ENCODE assay signal across 1 cellular context in the genomic region with DNA sequence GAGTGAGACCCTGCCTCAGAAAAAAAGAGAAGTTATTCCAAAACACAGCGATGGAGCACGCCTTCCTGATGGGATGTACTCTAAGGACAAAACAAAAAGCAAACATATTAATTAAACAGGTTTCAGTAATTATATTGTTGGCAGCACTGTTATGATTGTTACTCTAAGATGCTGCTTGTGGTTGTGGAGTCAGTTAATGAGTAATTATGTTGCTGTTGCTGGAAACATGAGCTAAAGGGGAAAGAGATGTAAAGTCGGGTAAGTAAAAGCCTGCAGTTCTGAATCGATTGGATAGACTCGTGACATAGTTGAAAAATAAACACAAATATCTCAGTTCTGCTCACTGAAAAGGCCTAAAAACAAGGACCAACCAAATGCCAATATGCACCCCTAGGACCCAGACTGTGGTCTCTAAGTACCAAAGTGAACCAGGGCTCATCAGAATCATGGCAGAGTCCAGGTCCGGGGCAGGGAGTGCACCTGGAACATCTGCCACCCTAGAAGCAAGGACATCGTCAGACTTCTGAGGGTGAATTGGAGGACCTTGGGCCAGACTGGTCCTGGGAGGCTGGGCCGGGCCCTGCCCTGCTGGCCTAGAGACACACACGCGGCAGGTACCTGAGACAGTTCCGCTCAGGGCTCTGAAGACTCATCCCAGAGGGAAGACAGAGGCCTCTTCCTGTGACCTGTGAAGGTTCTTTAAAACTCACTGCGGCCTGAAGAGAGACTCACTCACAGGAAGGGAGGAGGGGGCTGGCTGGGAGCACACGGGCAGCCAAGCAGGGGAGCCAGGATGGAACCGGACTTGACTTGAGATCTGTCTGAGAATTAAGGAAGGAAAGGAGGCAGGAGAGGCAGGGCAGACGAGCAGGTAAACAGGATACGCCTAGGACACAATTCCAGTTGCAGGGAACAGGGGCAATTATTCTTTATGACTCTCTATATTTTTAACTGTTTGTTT.
TF ChIP-seq lines count a peak whose summit lies in the region.

No MANE protein-coding gene starts in this region.

TF ChIP-seq in GM23338, 12 proteins besides CTCF, POLR2A, EP300 and RAD21 (continued from another document):
- TF ChIP-seq, protein P1, sequence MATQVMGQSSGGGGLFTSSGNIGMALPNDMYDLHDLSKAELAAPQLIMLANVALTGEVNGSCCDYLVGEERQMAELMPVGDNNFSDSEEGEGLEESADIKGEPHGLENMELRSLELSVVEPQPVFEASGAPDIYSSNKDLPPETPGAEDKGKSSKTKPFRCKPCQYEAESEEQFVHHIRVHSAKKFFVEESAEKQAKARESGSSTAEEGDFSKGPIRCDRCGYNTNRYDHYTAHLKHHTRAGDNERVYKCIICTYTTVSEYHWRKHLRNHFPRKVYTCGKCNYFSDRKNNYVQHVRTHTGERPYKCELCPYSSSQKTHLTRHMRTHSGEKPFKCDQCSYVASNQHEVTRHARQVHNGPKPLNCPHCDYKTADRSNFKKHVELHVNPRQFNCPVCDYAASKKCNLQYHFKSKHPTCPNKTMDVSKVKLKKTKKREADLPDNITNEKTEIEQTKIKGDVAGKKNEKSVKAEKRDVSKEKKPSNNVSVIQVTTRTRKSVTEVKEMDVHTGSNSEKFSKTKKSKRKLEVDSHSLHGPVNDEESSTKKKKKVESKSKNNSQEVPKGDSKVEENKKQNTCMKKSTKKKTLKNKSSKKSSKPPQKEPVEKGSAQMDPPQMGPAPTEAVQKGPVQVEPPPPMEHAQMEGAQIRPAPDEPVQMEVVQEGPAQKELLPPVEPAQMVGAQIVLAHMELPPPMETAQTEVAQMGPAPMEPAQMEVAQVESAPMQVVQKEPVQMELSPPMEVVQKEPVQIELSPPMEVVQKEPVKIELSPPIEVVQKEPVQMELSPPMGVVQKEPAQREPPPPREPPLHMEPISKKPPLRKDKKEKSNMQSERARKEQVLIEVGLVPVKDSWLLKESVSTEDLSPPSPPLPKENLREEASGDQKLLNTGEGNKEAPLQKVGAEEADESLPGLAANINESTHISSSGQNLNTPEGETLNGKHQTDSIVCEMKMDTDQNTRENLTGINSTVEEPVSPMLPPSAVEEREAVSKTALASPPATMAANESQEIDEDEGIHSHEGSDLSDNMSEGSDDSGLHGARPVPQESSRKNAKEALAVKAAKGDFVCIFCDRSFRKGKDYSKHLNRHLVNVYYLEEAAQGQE (IDR thresholded peaks at IDR 0.05; ENCODE audit: unreplicated experiment) = no peak
- TF ChIP-seq NANOG (IDR thresholded peaks at IDR 0.05; ENCODE audit: borderline replicate concordance) = no peak
- TF ChIP-seq EZH2 (IDR thresholded peaks at IDR 0.05; ENCODE audit: low read depth, unreplicated experiment) = no peak
- TF ChIP-seq ZNF331 (CRISPR knock-in tag; IDR thresholded peaks at IDR 0.05; ENCODE audit: low read depth) = no peak
- no peak for TF ChIP-seq CREB1 (CRISPR knock-in tag; IDR thresholded peaks at IDR 0.05; ENCODE audit: low read depth)
- no peak for TF ChIP-seq EZH2phosphoT487 (IDR thresholded peaks at IDR 0.05; ENCODE audit: unreplicated experiment)
- no peak for TF ChIP-seq POLR2AphosphoS5 (IDR thresholded peaks at IDR 0.05; ENCODE audit: low read depth)
- TF ChIP-seq, protein P2, sequence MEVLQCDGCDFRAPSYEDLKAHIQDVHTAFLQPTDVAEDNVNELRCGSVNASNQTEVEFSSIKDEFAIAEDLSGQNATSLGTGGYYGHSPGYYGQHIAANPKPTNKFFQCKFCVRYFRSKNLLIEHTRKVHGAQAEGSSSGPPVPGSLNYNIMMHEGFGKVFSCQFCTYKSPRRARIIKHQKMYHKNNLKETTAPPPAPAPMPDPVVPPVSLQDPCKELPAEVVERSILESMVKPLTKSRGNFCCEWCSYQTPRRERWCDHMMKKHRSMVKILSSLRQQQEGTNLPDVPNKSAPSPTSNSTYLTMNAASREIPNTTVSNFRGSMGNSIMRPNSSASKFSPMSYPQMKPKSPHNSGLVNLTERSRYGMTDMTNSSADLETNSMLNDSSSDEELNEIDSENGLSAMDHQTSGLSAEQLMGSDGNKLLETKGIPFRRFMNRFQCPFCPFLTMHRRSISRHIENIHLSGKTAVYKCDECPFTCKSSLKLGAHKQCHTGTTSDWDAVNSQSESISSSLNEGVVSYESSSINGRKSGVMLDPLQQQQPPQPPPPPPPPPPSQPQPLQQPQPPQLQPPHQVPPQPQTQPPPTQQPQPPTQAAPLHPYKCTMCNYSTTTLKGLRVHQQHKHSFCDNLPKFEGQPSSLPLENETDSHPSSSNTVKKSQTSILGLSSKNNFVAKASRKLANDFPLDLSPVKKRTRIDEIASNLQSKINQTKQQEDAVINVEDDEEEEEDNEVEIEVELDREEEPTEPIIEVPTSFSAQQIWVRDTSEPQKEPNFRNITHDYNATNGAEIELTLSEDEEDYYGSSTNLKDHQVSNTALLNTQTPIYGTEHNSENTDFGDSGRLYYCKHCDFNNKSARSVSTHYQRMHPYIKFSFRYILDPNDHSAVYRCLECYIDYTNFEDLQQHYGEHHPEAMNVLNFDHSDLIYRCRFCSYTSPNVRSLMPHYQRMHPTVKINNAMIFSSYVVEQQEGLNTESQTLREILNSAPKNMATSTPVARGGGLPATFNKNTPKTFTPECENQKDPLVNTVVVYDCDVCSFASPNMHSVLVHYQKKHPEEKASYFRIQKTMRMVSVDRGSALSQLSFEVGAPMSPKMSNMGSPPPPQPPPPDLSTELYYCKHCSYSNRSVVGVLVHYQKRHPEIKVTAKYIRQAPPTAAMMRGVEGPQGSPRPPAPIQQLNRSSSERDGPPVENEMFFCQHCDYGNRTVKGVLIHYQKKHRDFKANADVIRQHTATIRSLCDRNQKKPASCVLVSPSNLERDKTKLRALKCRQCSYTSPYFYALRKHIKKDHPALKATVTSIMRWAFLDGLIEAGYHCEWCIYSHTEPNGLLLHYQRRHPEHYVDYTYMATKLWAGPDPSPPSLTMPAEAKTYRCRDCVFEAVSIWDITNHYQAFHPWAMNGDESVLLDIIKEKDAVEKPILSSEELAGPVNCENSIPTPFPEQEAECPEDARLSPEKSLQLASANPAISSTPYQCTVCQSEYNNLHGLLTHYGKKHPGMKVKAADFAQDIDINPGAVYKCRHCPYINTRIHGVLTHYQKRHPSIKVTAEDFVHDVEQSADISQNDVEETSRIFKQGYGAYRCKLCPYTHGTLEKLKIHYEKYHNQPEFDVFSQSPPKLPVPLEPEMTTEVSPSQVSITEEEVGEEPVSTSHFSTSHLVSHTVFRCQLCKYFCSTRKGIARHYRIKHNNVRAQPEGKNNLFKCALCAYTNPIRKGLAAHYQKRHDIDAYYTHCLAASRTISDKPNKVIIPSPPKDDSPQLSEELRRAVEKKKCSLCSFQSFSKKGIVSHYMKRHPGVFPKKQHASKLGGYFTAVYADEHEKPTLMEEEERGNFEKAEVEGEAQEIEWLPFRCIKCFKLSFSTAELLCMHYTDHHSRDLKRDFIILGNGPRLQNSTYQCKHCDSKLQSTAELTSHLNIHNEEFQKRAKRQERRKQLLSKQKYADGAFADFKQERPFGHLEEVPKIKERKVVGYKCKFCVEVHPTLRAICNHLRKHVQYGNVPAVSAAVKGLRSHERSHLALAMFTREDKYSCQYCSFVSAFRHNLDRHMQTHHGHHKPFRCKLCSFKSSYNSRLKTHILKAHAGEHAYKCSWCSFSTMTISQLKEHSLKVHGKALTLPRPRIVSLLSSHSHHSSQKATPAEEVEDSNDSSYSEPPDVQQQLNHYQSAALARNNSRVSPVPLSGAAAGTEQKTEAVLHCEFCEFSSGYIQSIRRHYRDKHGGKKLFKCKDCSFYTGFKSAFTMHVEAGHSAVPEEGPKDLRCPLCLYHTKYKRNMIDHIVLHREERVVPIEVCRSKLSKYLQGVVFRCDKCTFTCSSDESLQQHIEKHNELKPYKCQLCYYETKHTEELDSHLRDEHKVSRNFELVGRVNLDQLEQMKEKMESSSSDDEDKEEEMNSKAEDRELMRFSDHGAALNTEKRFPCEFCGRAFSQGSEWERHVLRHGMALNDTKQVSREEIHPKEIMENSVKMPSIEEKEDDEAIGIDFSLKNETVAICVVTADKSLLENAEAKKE (CRISPR knock-in tag; IDR thresholded peaks at IDR 0.05) = no peak
- TF ChIP-seq ZNF114 (CRISPR knock-in tag; IDR thresholded peaks at IDR 0.05) = no peak
- TF ChIP-seq, protein P3, sequence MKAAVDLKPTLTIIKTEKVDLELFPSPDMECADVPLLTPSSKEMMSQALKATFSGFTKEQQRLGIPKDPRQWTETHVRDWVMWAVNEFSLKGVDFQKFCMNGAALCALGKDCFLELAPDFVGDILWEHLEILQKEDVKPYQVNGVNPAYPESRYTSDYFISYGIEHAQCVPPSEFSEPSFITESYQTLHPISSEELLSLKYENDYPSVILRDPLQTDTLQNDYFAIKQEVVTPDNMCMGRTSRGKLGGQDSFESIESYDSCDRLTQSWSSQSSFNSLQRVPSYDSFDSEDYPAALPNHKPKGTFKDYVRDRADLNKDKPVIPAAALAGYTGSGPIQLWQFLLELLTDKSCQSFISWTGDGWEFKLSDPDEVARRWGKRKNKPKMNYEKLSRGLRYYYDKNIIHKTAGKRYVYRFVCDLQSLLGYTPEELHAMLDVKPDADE (IDR thresholded peaks at IDR 0.05) = no peak
- no peak for TF ChIP-seq STAT1 (IDR thresholded peaks at IDR 0.05; ENCODE audit: unreplicated experiment)
